12 cellular contexts compared by ENCODE assay signal in the genomic region with DNA sequence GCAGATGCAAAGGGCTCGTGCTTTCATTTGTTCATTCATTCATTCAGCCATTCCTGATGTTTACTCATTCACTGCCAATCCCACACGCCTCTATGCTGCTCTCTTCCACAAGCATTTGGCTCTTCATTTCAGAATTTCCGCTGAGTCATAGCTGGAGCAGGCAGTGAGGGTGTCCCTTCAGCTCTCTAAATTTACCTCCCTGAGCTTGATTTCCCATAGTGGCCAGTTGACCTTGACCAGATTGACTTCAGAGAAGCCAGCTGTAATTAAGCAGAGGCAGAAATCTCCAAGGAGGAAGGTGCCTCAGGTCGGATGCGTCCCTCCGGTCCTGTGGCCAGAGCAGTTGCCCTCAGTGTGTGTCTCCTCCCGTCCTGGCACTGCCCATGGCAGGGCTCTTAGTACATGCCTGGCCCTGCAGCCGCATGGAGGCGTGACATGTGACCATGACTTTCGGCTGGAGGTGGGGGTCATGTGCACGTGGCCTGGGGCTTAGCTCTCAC.
A peak's percentile ranks its signal among the peaks of the same experiment; 100 is the strongest.
DNase-seq lines count a peak whose midpoint lies in the region; ATAC-seq and TF ChIP-seq lines count a peak whose summit lies in the region.
"Had no signal": no experiment of that assay in that cellular context is flagged by ENCODE, and none has a peak within 500 bp of the region (broad histone marks: within the 10 kb centered on the region; RNA-seq: fewer than 3 reads in every experiment).

No MANE protein-coding gene starts in this region.

- peak; percentile 87 for DNase-seq in AG20443 (ENCODE audit: low spot score)
- peak; percentile 42 for DNase-seq in Panc1 (ENCODE audit: low read depth, low spot score)
- no peak for DNase-seq in neural progenitor cell (ENCODE audit: low spot score)
- no peak for DNase-seq in SIG-M5 (lab: John Stamatoyannopoulos, UW)
- no peak for DNase-seq in NCI-H1436 (lab: John Stamatoyannopoulos, UW)
- no peak for DNase-seq in activated CD4-positive, alpha-beta T cell treated with anti-CD3 and anti-CD28 coated beads, Interleukin-2, amount 50 U/mL, for 48 hours
- DNase-seq: DND-41, KBM-7, midbrain had no signal

- H3K4me1 ChIP-seq in Panc1 (ENCODE audit: control insufficient read depth, insufficient read depth, low read length), result peaks cover 4% of the 10 kb centered on the region; the same call in 1 of the 2 replicates
- H3K4me1 ChIP-seq in neural progenitor cell, result peaks cover 10% of the 10 kb centered on the region

- peaks cover 5% of the 10 kb centered on the region for H3K27me3 Mint-ChIP-seq in neural progenitor cell (ENCODE audit: insufficient read depth, low read depth)

- peak; percentile 60; the same call in 1 of the 2 replicates for ATAC-seq in Panc1
- ATAC-seq in esophagus mucosa, result peak; percentile 72
- no peak for ATAC-seq in HG03196 (IDR thresholded peaks at IDR 0.05; ENCODE audit: unreplicated experiment)

- H3K9me3 Mint-ChIP-seq in neural progenitor cell, result peaks cover 11% of the 10 kb centered on the region
- H3K9me3 Mint-ChIP-seq: activated naive CD4-positive, alpha-beta T cell treated with anti-CD3 and anti-CD28 coated beads, Interleukin-2, amount 50 U/mL, for 24 hours had no signal

- no peak overlapping the region for H2AFZ ChIP-seq in neural progenitor cell (replicated peaks)

- BruUV-seq in Panc1 (replicated peaks; lab: Mats Ljungman, UMichigan), result no TSS peak

- POLR2A ChIA-PET in Panc1 (lab: Charles Lee), result no interaction called here

- no peaks in the 10 kb centered on the region for H3K27me3 ChIP-seq in Panc1 (ENCODE audit: control insufficient read depth, insufficient read depth, low read length)
- no peaks in the 10 kb centered on the region for H3K27me3 ChIP-seq in neural progenitor cell

- no peaks in the 10 kb centered on the region for H4K20me1 ChIP-seq in neural progenitor cell (ENCODE audit: low read depth)

- no peak overlapping the region for H3K9ac ChIP-seq in neural progenitor cell

- TF ChIP-seq CTCF in Panc1 (IDR thresholded peaks at IDR 0.05) (no peak), neural progenitor cell (IDR thresholded peaks at IDR 0.05) (no peak)

- intact Hi-C loops in Panc1 (cut with micrococcal nuclease; ENCODE audit: unreplicated experiment), result no loop called here

- H3K4me3 Mint-ChIP-seq in neural progenitor cell, result peak overlapping the region; percentile 21
- H3K4me3 Mint-ChIP-seq: activated naive CD4-positive, alpha-beta T cell treated with anti-CD3 and anti-CD28 coated beads, Interleukin-2, amount 50 U/mL, for 24 hours had no signal

- CTCF ChIA-PET in Panc1 (lab: Charles Lee), result no interaction called here

- peaks cover 7% of the 10 kb centered on the region for H3K4me1 Mint-ChIP-seq in neural progenitor cell
- H3K4me1 Mint-ChIP-seq: activated naive CD4-positive, alpha-beta T cell treated with anti-CD3 and anti-CD28 coated beads, Interleukin-2, amount 50 U/mL, for 24 hours had no signal

- no peaks in the 10 kb centered on the region for H3F3A ChIP-seq in neural progenitor cell (ENCODE audit: low read depth)

- no peaks in the 10 kb centered on the region for H3K9me3 ChIP-seq in Panc1 (ENCODE audit: control insufficient read depth, insufficient read depth, low read depth, low read length)
- no peaks in the 10 kb centered on the region for H3K9me3 ChIP-seq in neural progenitor cell (ENCODE audit: low read depth)

- H3K4me3 ChIP-seq in Panc1 (ENCODE audit: low read depth in 2 of 2, low read length in 2 of 2), result no peak overlapping the region
- no peak overlapping the region for H3K4me3 ChIP-seq in neural progenitor cell

- no peaks in the 10 kb centered on the region for H3K36me3 Mint-ChIP-seq in neural progenitor cell
- H3K36me3 Mint-ChIP-seq: activated naive CD4-positive, alpha-beta T cell treated with anti-CD3 and anti-CD28 coated beads, Interleukin-2, amount 50 U/mL, for 24 hours had no signal

- H3K27ac Mint-ChIP-seq in neural progenitor cell, result peak overlapping the region; percentile 8
- H3K27ac Mint-ChIP-seq: activated naive CD4-positive, alpha-beta T cell treated with anti-CD3 and anti-CD28 coated beads, Interleukin-2, amount 50 U/mL, for 24 hours had no signal

- no peaks in the 10 kb centered on the region for H3K36me3 ChIP-seq in Panc1 (ENCODE audit: control insufficient read depth, insufficient read depth, low read length)
- no peaks in the 10 kb centered on the region for H3K36me3 ChIP-seq in neural progenitor cell

- H3K27ac ChIP-seq in Panc1 (ENCODE audit: low read length) (no peak overlapping the region), neural progenitor cell (no peak overlapping the region)

- no peak overlapping the region for H3K4me2 ChIP-seq in neural progenitor cell

- H3K79me2 ChIP-seq in neural progenitor cell (ENCODE audit: low read depth), result no peaks in the 10 kb centered on the region

- in situ Hi-C loops in Panc1 (cut with HindIII; ENCODE audit: low pct_unique_long_range_greater_than_20kb, low sequenced_read_pairs), result no loop called here

Comparison
In these comparisons a context has a peak if more than half of its experiments do, and no peak if none do; other contexts are left out.
1. DNase-seq: peak in AG20443 (single experiment) and Panc1 (single experiment); none in neural progenitor cell (single experiment), SIG-M5 (single experiment), NCI-H1436 (single experiment) and activated CD4-positive, alpha-beta T cell treated with anti-CD3 and anti-CD28 coated beads, Interleukin-2, amount 50 U/mL, for 48 hours (0 of 2).